15 cellular contexts compared by ENCODE assay signal in genomic region chr4:94567811-94568210, GRCh38.
DNase-seq lines count a peak whose midpoint lies in the region; ATAC-seq, FAIRE-seq and TF ChIP-seq lines count a peak whose summit lies in the region.
"Had no signal": no experiment of that assay in that cellular context is flagged by ENCODE, and none has a peak within 500 bp of the region (broad histone marks: within the 10 kb centered on the region; RNA-seq: fewer than 3 reads in every experiment).

No MANE protein-coding gene starts in this region.

- H3K4me2 ChIP-seq in A549: peak overlapping the region; percentile 2; the same call in 1 of the 3 replicates

- peaks cover 17% of the 10 kb centered on the region for H3K4me1 Mint-ChIP-seq in type B pancreatic cell (ENCODE audit: unreplicated experiment)

- no peak overlapping the region for H3K27ac Mint-ChIP-seq in type B pancreatic cell
- H3K27ac Mint-ChIP-seq: activated naive CD4-positive, alpha-beta T cell treated with anti-CD3 and anti-CD28 coated beads, Interleukin-2, amount 50 U/mL, for 24 hours had no signal

- CTCF ChIA-PET in A549 (lab: Yijun Ruan, JAX): no interaction called here

- no peaks in the 10 kb centered on the region for H3K9me3 ChIP-seq in A549

- TF ChIP-seq EP300 in A549 (IDR thresholded peaks at IDR 0.05): no peak

- peaks cover 30% of the 10 kb centered on the region; the same call in 1 of the 3 replicates for H3K4me1 ChIP-seq in A549

- H3K9me3 Mint-ChIP-seq in type B pancreatic cell: no peaks in the 10 kb centered on the region
- H3K9me3 Mint-ChIP-seq: activated naive CD4-positive, alpha-beta T cell treated with anti-CD3 and anti-CD28 coated beads, Interleukin-2, amount 50 U/mL, for 24 hours had no signal

- H3K36me3 Mint-ChIP-seq in type B pancreatic cell: no peaks in the 10 kb centered on the region

- FAIRE-seq in A549 (lab: Jason Lieb, UNC): no peak

- ATAC-seq in A549 (no peak), GM18873 (IDR thresholded peaks at IDR 0.05; ENCODE audit: low FRiP score, unreplicated experiment) (peak; percentile 58), HG02763 (IDR thresholded peaks at IDR 0.05; ENCODE audit: unreplicated experiment) (peak; percentile 48)
- ATAC-seq: stimulated activated naive CD8-positive, alpha-beta T cell treated with anti-CD3 and anti-CD28 coated beads, Interleukin-15, Interleukin-2, amounts not matched to agents 100 U/mL and 50 U/mL, for 24 hours had no signal

- POLR2A ChIA-PET in A549 (lab: Yijun Ruan, JAX): no interaction called here

- no peak for TF ChIP-seq RAD21 in A549 (conservative IDR thresholded peaks at IDR 0.05 in 1 of 2, IDR thresholded peaks at IDR 0.05 in 1 of 2)

- no peak overlapping the region for H3K27ac ChIP-seq in A549
- H3K27ac ChIP-seq: SK-N-MC had no signal

- TF ChIP-seq CTCF in A549 (IDR thresholded peaks at IDR 0.05): no peak
- TF ChIP-seq CTCF in type B pancreatic cell (conservative IDR thresholded peaks at IDR 0.05): no peak

- TF ChIP-seq POLR2A in A549 (IDR thresholded peaks at IDR 0.05; ENCODE audit: low read length): no peak

- H3K4me3 ChIP-seq in A549: no peak overlapping the region
- H3K4me3 ChIP-seq: SK-N-MC had no signal

- 74% methylated on average over 5 of the region's 5 CpGs for WGBS in A549 (ENCODE audit: missing lambda C conversion rate)

- no peak for DNase-seq in A549 (ENCODE audit: low read depth in 1 of 2, low spot score in 1 of 2)
- peak; percentile 87 for DNase-seq in OCI-M1 (lab: John Stamatoyannopoulos, UW)
- no peak for DNase-seq in Kasumi-1 (lab: John Stamatoyannopoulos, UW)
- DNase-seq in cerebellar cortex (ENCODE audit: low spot score): no peak
- no peak for DNase-seq in GM19238 (ENCODE audit: insufficient read length, low spot score)
- no peak for DNase-seq in type B pancreatic cell (ENCODE audit: extremely low spot score, unreplicated experiment)
- DNase-seq: activated CD4-positive, alpha-beta T cell treated with anti-CD3 and anti-CD28 coated beads for 48 hours; GF-D8; HCEC 1CT; IMR-90; stimulated activated naive CD8-positive, alpha-beta T cell treated with anti-CD3 and anti-CD28 coated beads, Interleukin-15, Interleukin-2, amounts not matched to agents 100 U/mL and 50 U/mL, for 24 hours had no signal

- no peak overlapping the region for H3K4me3 Mint-ChIP-seq in type B pancreatic cell
- H3K4me3 Mint-ChIP-seq: activated naive CD4-positive, alpha-beta T cell treated with anti-CD3 and anti-CD28 coated beads, Interleukin-2, amount 50 U/mL, for 24 hours had no signal

- H3K27me3 Mint-ChIP-seq in type B pancreatic cell: no peaks in the 10 kb centered on the region
- H3K27me3 Mint-ChIP-seq: activated naive CD4-positive, alpha-beta T cell treated with anti-CD3 and anti-CD28 coated beads, Interleukin-2, amount 50 U/mL, for 24 hours had no signal

TF ChIP-seq in A549, 52 proteins besides CTCF, POLR2A, EP300 and RAD21:
- TF ChIP-seq FOXS1 (CRISPR knock-in tag; IDR thresholded peaks at IDR 0.05): no peak
- no peak for TF ChIP-seq ELK1 (IDR thresholded peaks at IDR 0.05; ENCODE audit: low read depth, low read length)
- no peak for TF ChIP-seq CBX2 (IDR thresholded peaks at IDR 0.05; ENCODE audit: borderline replicate concordance, low read depth)
- no peak for TF ChIP-seq RNF2 (IDR thresholded peaks at IDR 0.05; ENCODE audit: borderline replicate concordance, low read depth)
- TF ChIP-seq ESRRA (IDR thresholded peaks at IDR 0.05; ENCODE audit: borderline replicate concordance, low read length): no peak
- no peak for TF ChIP-seq HOXB13 (CRISPR knock-in tag; IDR thresholded peaks at IDR 0.05; ENCODE audit: low read depth)
- no peak for TF ChIP-seq ZNF302 (CRISPR knock-in tag; IDR thresholded peaks at IDR 0.05)
- TF ChIP-seq EHMT2 (IDR thresholded peaks at IDR 0.05; ENCODE audit: low read depth): no peak
- TF ChIP-seq GATA3 (IDR thresholded peaks at IDR 0.05; ENCODE audit: borderline replicate concordance): no peak
- no peak for TF ChIP-seq HDAC2 (IDR thresholded peaks at IDR 0.05)
- no peak for TF ChIP-seq KDM5A (IDR thresholded peaks at IDR 0.05)
- TF ChIP-seq ZC3H11A (IDR thresholded peaks at IDR 0.05): no peak
- no peak for TF ChIP-seq SMC3 (IDR thresholded peaks at IDR 0.05)
- no peak for TF ChIP-seq HEYL (CRISPR knock-in tag; IDR thresholded peaks at IDR 0.05)
- TF ChIP-seq ZSCAN20 (CRISPR knock-in tag; IDR thresholded peaks at IDR 0.05): no peak
- TF ChIP-seq MYC (IDR thresholded peaks at IDR 0.05; ENCODE audit: borderline replicate concordance, low read length): no peak

Comparison
In these comparisons a context has a peak if more than half of its experiments do, and no peak if none do; other contexts are left out.
1. ATAC-seq: peak in GM18873 (single experiment) and HG02763 (single experiment); none in A549 (0 of 2).